ENCODE assay signal across 1 cellular context in genomic region chr11:126308271-126308671, GRCh38.
TF ChIP-seq lines count a peak whose summit lies in the region.

No MANE protein-coding gene starts in this region.

TF ChIP-seq in IMR-90, 13 proteins besides CTCF, POLR2A, EP300 and RAD21:
- TF ChIP-seq FOS (IDR thresholded peaks at IDR 0.05; ENCODE audit: low read depth, low read length) (no peak), MAFK (IDR thresholded peaks at IDR 0.05; ENCODE audit: low read depth, low read length) (no peak), MXI1 (IDR thresholded peaks at IDR 0.05; ENCODE audit: borderline replicate concordance, low read depth, low read length) (no peak), CEBPB (IDR thresholded peaks at IDR 0.05; ENCODE audit: low read depth, low read length) (no peak), CHD1 (IDR thresholded peaks at IDR 0.05; ENCODE audit: low read depth, low read length) (no peak)
